ENCODE assay signal across 13 cellular contexts in the genomic region with DNA sequence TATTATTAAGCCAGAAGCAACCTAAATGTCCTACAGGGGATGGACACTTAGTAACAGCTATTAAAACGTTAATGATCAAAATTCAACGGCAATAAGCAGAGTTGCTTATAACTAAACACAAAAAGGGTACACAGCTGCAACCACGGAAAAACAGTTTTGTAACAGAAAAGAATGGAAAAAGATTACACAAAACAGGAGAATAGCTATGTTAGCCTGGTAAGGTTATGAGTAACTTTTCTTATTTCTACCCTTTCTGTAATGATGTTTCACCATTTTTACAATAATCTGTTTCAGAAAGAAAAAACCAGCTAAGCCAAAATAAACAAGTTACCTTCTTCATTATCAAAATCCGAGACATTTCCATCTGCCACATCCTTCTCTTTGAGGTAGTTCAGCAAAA. TPM values are rescaled to one million over a fixed set of nuclear protein-coding genes. Genes with fewer than 3 reads are reported as not detected.
A peak's percentile ranks its signal among the peaks of the same experiment; 100 is the strongest.
DNase-seq lines count a peak whose midpoint lies in the region; ATAC-seq and TF ChIP-seq lines count a peak whose summit lies in the region.
"Had no signal": no experiment of that assay in that cellular context is flagged by ENCODE, and none has a peak within 500 bp of the region (broad histone marks: within the 10 kb centered on the region; RNA-seq: fewer than 3 reads in every experiment).

No MANE protein-coding gene starts in this region.

- no peaks in the 10 kb centered on the region for H3K27me3 ChIP-seq in tibial artery
- H3K27me3 ChIP-seq: BE2C had no signal

- intact Hi-C loops in activated CD4-positive, alpha-beta memory T cell treated with anti-CD3 and anti-CD28 coated beads for 36 hours (cut with micrococcal nuclease) = loop anchor here (5.0 kb wide), 1 partner anchor 84 kb away; no protein-coding TSS in a partner anchor
- intact Hi-C loops in tibial artery (cut with DNase I; ENCODE audit: low total_unique reads) = no loop called here

- H3K36me3 Mint-ChIP-seq in activated CD4-positive, alpha-beta memory T cell treated with anti-CD3 and anti-CD28 coated beads for 36 hours = peaks cover 49% of the 10 kb centered on the region
- peaks cover 54% of the 10 kb centered on the region for H3K36me3 Mint-ChIP-seq in activated CD4-positive, alpha-beta memory T cell treated with anti-CD3 and anti-CD28 coated beads, Interleukin-2, amount 10 ng/mL, durations not matched to agents 7 days and 5 days (ENCODE audit: low read depth)
- peaks cover 87% of the 10 kb centered on the region for H3K36me3 Mint-ChIP-seq in activated T-helper 17 cell treated with anti-CD3 and anti-CD28 coated beads, Interleukin-2, amount 50 U/mL, for 72 hours (ENCODE audit: low read depth)

- H3K27ac ChIP-seq in VCaP (peak overlapping the region; percentile 68), tibial artery (no peak overlapping the region)

- peaks cover 24 to 52% (median 27%) of the 10 kb centered on the region in 3 donors for H3K36me3 ChIP-seq in tibial artery

- DNase-seq in activated CD4-positive, alpha-beta memory T cell treated with anti-CD3 and anti-CD28 coated beads for 36 hours = no peak
- DNase-seq in activated CD4-positive, alpha-beta memory T cell treated with anti-CD3 and anti-CD28 coated beads, Interleukin-2, amount 10 ng/mL, durations not matched to agents 7 days and 5 days = no peak
- DNase-seq in tibial artery = no peak
- DNase-seq: ACHN; BE2C; C1 segment of cervical spinal cord; Caco-2; CD4-positive, CD25-positive, alpha-beta regulatory T cell; CD8-positive, alpha-beta memory T cell had no signal

- H3K4me1 Mint-ChIP-seq in activated CD4-positive, alpha-beta memory T cell treated with anti-CD3 and anti-CD28 coated beads for 36 hours (ENCODE audit: low read depth) = peaks cover 48% of the 10 kb centered on the region
- peaks cover 37% of the 10 kb centered on the region for H3K4me1 Mint-ChIP-seq in activated CD4-positive, alpha-beta memory T cell treated with anti-CD3 and anti-CD28 coated beads, Interleukin-2, amount 10 ng/mL, durations not matched to agents 7 days and 5 days
- peaks cover 13% of the 10 kb centered on the region for H3K4me1 Mint-ChIP-seq in activated T-helper 17 cell treated with anti-CD3 and anti-CD28 coated beads, Interleukin-2, amount 50 U/mL, for 72 hours

- H3K27ac Mint-ChIP-seq in activated CD4-positive, alpha-beta memory T cell treated with anti-CD3 and anti-CD28 coated beads for 36 hours = peak overlapping the region; percentile 55
- no peak overlapping the region for H3K27ac Mint-ChIP-seq in activated CD4-positive, alpha-beta memory T cell treated with anti-CD3 and anti-CD28 coated beads, Interleukin-2, amount 10 ng/mL, durations not matched to agents 7 days and 5 days
- peak overlapping the region; percentile 40 for H3K27ac Mint-ChIP-seq in activated T-helper 17 cell treated with anti-CD3 and anti-CD28 coated beads, Interleukin-2, amount 50 U/mL, for 72 hours

- no peak overlapping the region for H3K4me3 ChIP-seq in tibial artery
- H3K4me3 ChIP-seq: HAP-1 had no signal

- no peaks in the 10 kb centered on the region for H3K4me1 ChIP-seq in tibial artery
- H3K4me1 ChIP-seq: Caco-2 had no signal

- POLR2A ChIA-PET in activated CD4-positive, alpha-beta memory T cell treated with anti-CD3 and anti-CD28 coated beads for 36 hours (lab: Charles Lee) = interaction anchor here (1.0 to 1.2 kb wide), 4 partner anchors 13 to 43 kb away, joined by 3 to 6 read pairs (median 3); partner anchors contain the start of genes RPRD1B and TTI1
- POLR2A ChIA-PET in activated CD4-positive, alpha-beta memory T cell treated with anti-CD3 and anti-CD28 coated beads, Interleukin-2, amount 10 ng/mL, durations not matched to agents 7 days and 5 days (lab: Charles Lee) = interaction anchor here (4.8 kb wide), 1 partner anchor 27 kb away, joined by 28 read pairs; the partner anchor contains the start of genes RPRD1B and TTI1

- H3K27me3 Mint-ChIP-seq in activated CD4-positive, alpha-beta memory T cell treated with anti-CD3 and anti-CD28 coated beads for 36 hours = no peaks in the 10 kb centered on the region
- no peaks in the 10 kb centered on the region for H3K27me3 Mint-ChIP-seq in activated CD4-positive, alpha-beta memory T cell treated with anti-CD3 and anti-CD28 coated beads, Interleukin-2, amount 10 ng/mL, durations not matched to agents 7 days and 5 days
- H3K27me3 Mint-ChIP-seq in activated T-helper 17 cell treated with anti-CD3 and anti-CD28 coated beads, Interleukin-2, amount 50 U/mL, for 72 hours = no peaks in the 10 kb centered on the region
- H3K27me3 Mint-ChIP-seq: CD4-positive, CD25-positive, alpha-beta regulatory T cell had no signal

- CTCF ChIA-PET in activated CD4-positive, alpha-beta memory T cell treated with anti-CD3 and anti-CD28 coated beads for 36 hours (lab: Charles Lee) = interaction anchor here (0.6 to 1.2 kb wide), 6 partner anchors 14 to 704 kb away, joined by 3 to 4 read pairs (median 3); partner anchors contain the start of genes RPRD1B and TTI1
- CTCF ChIA-PET in activated CD4-positive, alpha-beta memory T cell treated with anti-CD3 and anti-CD28 coated beads, Interleukin-2, amount 10 ng/mL, durations not matched to agents 7 days and 5 days (lab: Charles Lee) = interaction anchor here (0.7 to 1.7 kb wide), 2 partner anchors 13 to 511 kb away, joined by 3 to 6 read pairs; no protein-coding TSS in a partner anchor

- H3K4me3 Mint-ChIP-seq in activated CD4-positive, alpha-beta memory T cell treated with anti-CD3 and anti-CD28 coated beads for 36 hours = no peak overlapping the region
- H3K4me3 Mint-ChIP-seq in activated CD4-positive, alpha-beta memory T cell treated with anti-CD3 and anti-CD28 coated beads, Interleukin-2, amount 10 ng/mL, durations not matched to agents 7 days and 5 days = no peak overlapping the region
- peak overlapping the region; percentile 5 for H3K4me3 Mint-ChIP-seq in activated T-helper 17 cell treated with anti-CD3 and anti-CD28 coated beads, Interleukin-2, amount 50 U/mL, for 72 hours
- H3K4me3 Mint-ChIP-seq: CD4-positive, CD25-positive, alpha-beta regulatory T cell; CD8-positive, alpha-beta memory T cell had no signal

- H3K9me3 ChIP-seq in tibial artery = no peaks in the 10 kb centered on the region
- H3K9me3 ChIP-seq: BE2C, Caco-2, HAP-1 had no signal

- ATAC-seq in activated T-helper 17 cell treated with anti-CD3 and anti-CD28 coated beads, Interleukin-2, amount 50 U/mL, for 72 hours (replicated peaks) = peak; percentile 34
- ATAC-seq in HG02970 (IDR thresholded peaks at IDR 0.05; ENCODE audit: low FRiP score, unreplicated experiment) = no peak

- TF ChIP-seq CTCF in VCaP (conservative IDR thresholded peaks at IDR 0.05) (no peak), tibial artery (IDR thresholded peaks at IDR 0.05) (no peak)

- no peaks in the 10 kb centered on the region for H3K9me3 Mint-ChIP-seq in activated CD4-positive, alpha-beta memory T cell treated with anti-CD3 and anti-CD28 coated beads for 36 hours
- no peaks in the 10 kb centered on the region for H3K9me3 Mint-ChIP-seq in activated CD4-positive, alpha-beta memory T cell treated with anti-CD3 and anti-CD28 coated beads, Interleukin-2, amount 10 ng/mL, durations not matched to agents 7 days and 5 days
- no peaks in the 10 kb centered on the region for H3K9me3 Mint-ChIP-seq in activated T-helper 17 cell treated with anti-CD3 and anti-CD28 coated beads, Interleukin-2, amount 50 U/mL, for 72 hours
- H3K9me3 Mint-ChIP-seq: CD4-positive, CD25-positive, alpha-beta regulatory T cell; CD8-positive, alpha-beta memory T cell had no signal

RNA-seq across cellular contexts. Expression of gene TTI1, which starts 27.4 kb away (rescaled TPM):
- 10 to 100 TPM; 31.8 to 32.7 TPM for total RNA-seq in activated CD4-positive, alpha-beta memory T cell treated with anti-CD3 and anti-CD28 coated beads for 36 hours
- total RNA-seq in activated CD4-positive, alpha-beta memory T cell treated with anti-CD3 and anti-CD28 coated beads, Interleukin-2, amount 10 ng/mL, durations not matched to agents 7 days and 5 days = 10 to 100 TPM; 21.7 to 23.1 TPM
- 10 to 100 TPM; 33.0 to 40.5 TPM for total RNA-seq in activated T-helper 17 cell treated with anti-CD3 and anti-CD28 coated beads, Interleukin-2, amount 50 U/mL, for 72 hours

RNA-seq across cellular contexts. Expression of gene RPRD1B, which starts 27.7 kb away (rescaled TPM):
- total RNA-seq in activated CD4-positive, alpha-beta memory T cell treated with anti-CD3 and anti-CD28 coated beads for 36 hours = 10 to 100 TPM; 26.2 to 28.9 TPM
- 10 to 100 TPM; 27.6 to 33.2 TPM for total RNA-seq in activated CD4-positive, alpha-beta memory T cell treated with anti-CD3 and anti-CD28 coated beads, Interleukin-2, amount 10 ng/mL, durations not matched to agents 7 days and 5 days
- 10 to 100 TPM; 37.9 to 46.0 TPM for total RNA-seq in activated T-helper 17 cell treated with anti-CD3 and anti-CD28 coated beads, Interleukin-2, amount 50 U/mL, for 72 hours
